In genomic region chr9:121299467-121300282, GRCh38 we compare ENCODE assay signal across 1 cellular context.
TF ChIP-seq lines count a peak whose summit lies in the region.

No MANE protein-coding gene starts in this region.

TF ChIP-seq in HepG2, 621 proteins besides CTCF, POLR2A, EP300 and RAD21 (continued from another document and continues in another):
- no peak for TF ChIP-seq TRIM24 (CRISPR knock-in tag; IDR thresholded peaks at IDR 0.05)
- no peak for TF ChIP-seq CENPBD1 (CRISPR knock-in tag; IDR thresholded peaks at IDR 0.05; ENCODE audit: borderline replicate concordance, low read depth)
- TF ChIP-seq NRL (CRISPR knock-in tag; IDR thresholded peaks at IDR 0.05; ENCODE audit: borderline replicate concordance), result no peak
- TF ChIP-seq ZNF232 (CRISPR knock-in tag; IDR thresholded peaks at IDR 0.05; ENCODE audit: borderline replicate concordance), result 0 out of 2 replicates have a peak, but pooled peaks have one; percentile 57
- TF ChIP-seq ZNF264 (CRISPR knock-in tag; IDR thresholded peaks at IDR 0.05), result 0 out of 2 replicates have a peak, but pooled peaks have one; percentile 16
- no peak for TF ChIP-seq GTF3A (CRISPR knock-in tag; conservative IDR thresholded peaks at IDR 0.05)
- no peak for TF ChIP-seq SUZ12 (IDR thresholded peaks at IDR 0.05; ENCODE audit: low read depth, low read length)
- TF ChIP-seq MNT (IDR thresholded peaks at IDR 0.05), result no peak
- TF ChIP-seq SKI (IDR thresholded peaks at IDR 0.05; ENCODE audit: partially characterized antibody), result no peak
- TF ChIP-seq TCF7L2 (IDR thresholded peaks at IDR 0.05; ENCODE audit: low read depth, low read length), result no peak
- TF ChIP-seq ZNF782 (CRISPR knock-in tag; IDR thresholded peaks at IDR 0.05; ENCODE audit: borderline replicate concordance), result no peak
- TF ChIP-seq ZNF710 (CRISPR knock-in tag; IDR thresholded peaks at IDR 0.05; ENCODE audit: borderline replicate concordance), result no peak; the same call in 1 of the 2 replicates
- TF ChIP-seq ATF7-NPFF (CRISPR knock-in tag; IDR thresholded peaks at IDR 0.05; ENCODE audit: low read depth), result peak; percentile 84
- no peak for TF ChIP-seq ZNF660 (CRISPR knock-in tag; IDR thresholded peaks at IDR 0.05; ENCODE audit: borderline replicate concordance, low read depth)
- TF ChIP-seq ZNF780A (CRISPR knock-in tag; IDR thresholded peaks at IDR 0.05), result no peak
- TF ChIP-seq MIER2 (CRISPR knock-in tag; IDR thresholded peaks at IDR 0.05), result no peak
- TF ChIP-seq FOXC1 (CRISPR knock-in tag; IDR thresholded peaks at IDR 0.05; ENCODE audit: borderline replicate concordance), result 0 out of 2 replicates have a peak, but pooled peaks have one; percentile 27
- TF ChIP-seq ZNF350 (CRISPR knock-in tag; IDR thresholded peaks at IDR 0.05; ENCODE audit: borderline replicate concordance, low read depth), result peak; percentile 67; the same call in 1 of the 2 replicates
- TF ChIP-seq KLF9 (CRISPR knock-in tag; IDR thresholded peaks at IDR 0.05; ENCODE audit: low read depth), result no peak
- TF ChIP-seq SNAPC4 (CRISPR knock-in tag; IDR thresholded peaks at IDR 0.05), result peak; percentile 80
- TF ChIP-seq NR2F6 (IDR thresholded peaks at IDR 0.05), result no peak
- TF ChIP-seq NR2F6 (CRISPR knock-in tag; IDR thresholded peaks at IDR 0.05), result no peak
- no peak; the same call in 1 of the 2 replicates for TF ChIP-seq ISL2 (CRISPR knock-in tag; IDR thresholded peaks at IDR 0.05)
- TF ChIP-seq RCOR2 (CRISPR knock-in tag; IDR thresholded peaks at IDR 0.05), result no peak
- no peak for TF ChIP-seq ZBTB39 (CRISPR knock-in tag; IDR thresholded peaks at IDR 0.05)
- TF ChIP-seq ZHX2 (IDR thresholded peaks at IDR 0.05; ENCODE audit: low read depth), result no peak
- 0 out of 2 replicates have a peak, but pooled peaks have one; percentile 23 for TF ChIP-seq ZHX2 (CRISPR knock-in tag; IDR thresholded peaks at IDR 0.05; ENCODE audit: borderline replicate concordance)
- no peak for TF ChIP-seq ZNF44 (CRISPR knock-in tag; IDR thresholded peaks at IDR 0.05)
- TF ChIP-seq ZHX1 (CRISPR knock-in tag; IDR thresholded peaks at IDR 0.05; ENCODE audit: low read depth), result 0 out of 2 replicates have a peak, but pooled peaks have one; percentile 17
- no peak; the same call in 1 of the 2 replicates for TF ChIP-seq ZNF333 (CRISPR knock-in tag; IDR thresholded peaks at IDR 0.05; ENCODE audit: borderline replicate concordance)
- TF ChIP-seq ZNF260 (CRISPR knock-in tag; IDR thresholded peaks at IDR 0.05; ENCODE audit: borderline replicate concordance, low read depth), result no peak
- peak; percentile 63 for TF ChIP-seq ZFX (CRISPR knock-in tag; IDR thresholded peaks at IDR 0.05; ENCODE audit: low read depth)
- TF ChIP-seq CEBPG (CRISPR knock-in tag; IDR thresholded peaks at IDR 0.05), result no peak
- TF ChIP-seq ETV5 (CRISPR knock-in tag; IDR thresholded peaks at IDR 0.05; ENCODE audit: borderline replicate concordance), result no peak
- 0 out of 2 replicates have a peak, but pooled peaks have one; percentile 38 for TF ChIP-seq ZNF274 (CRISPR knock-in tag; IDR thresholded peaks at IDR 0.05)
- no peak; the same call in none of the 2 replicates for TF ChIP-seq ZBTB7B (CRISPR knock-in tag; IDR thresholded peaks at IDR 0.05)
- no peak for TF ChIP-seq ARNT2 (CRISPR knock-in tag; IDR thresholded peaks at IDR 0.05; ENCODE audit: low read depth)
- TF ChIP-seq ZBTB46 (CRISPR knock-in tag; IDR thresholded peaks at IDR 0.05; ENCODE audit: borderline replicate concordance), result no peak
